In the genomic region with DNA sequence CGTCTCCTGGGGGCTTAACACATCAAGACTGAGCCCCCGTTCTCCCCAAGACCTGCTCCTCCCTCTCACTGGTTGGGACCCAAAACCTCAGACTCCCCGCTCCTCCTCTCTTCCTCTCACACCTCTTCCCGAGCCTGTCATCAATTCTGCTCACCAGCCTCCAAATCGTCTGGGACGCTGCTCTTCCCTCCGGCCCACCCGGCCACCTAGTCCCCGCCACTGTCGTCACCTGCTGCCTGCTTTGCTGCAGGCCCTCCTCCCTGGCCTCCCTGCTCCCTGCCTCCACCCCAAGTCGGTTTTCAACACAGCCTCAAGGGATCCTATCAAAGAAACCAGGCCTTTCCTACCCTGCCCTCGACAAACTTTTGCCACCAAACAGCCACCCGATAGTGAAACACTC, we compare ENCODE assay signal across 13 cellular contexts. TPM values are rescaled to one million over a fixed set of nuclear protein-coding genes. Genes with fewer than 3 reads are reported as not detected.
A peak's percentile ranks its signal among the peaks of the same experiment; 100 is the strongest.
DNase-seq lines count a peak whose midpoint lies in the region; ATAC-seq and TF ChIP-seq lines count a peak whose summit lies in the region.
"Had no signal": no experiment of that assay in that cellular context is flagged by ENCODE, and none has a peak within 500 bp of the region (broad histone marks: within the 10 kb centered on the region; RNA-seq: fewer than 3 reads in every experiment).

No MANE protein-coding gene starts in this region.

- H3K27ac Mint-ChIP-seq in activated B cell treated with CpG ODN at 0.5 μM for 24 hours (peak overlapping the region; percentile 94), memory B cell (peak overlapping the region; percentile 92)

- H3K4me3 ChIP-seq in BLaER1 (peak overlapping the region; percentile 86), DND-41 (ENCODE audit: low read depth in 1 of 2, low read length in 2 of 2) (no peak overlapping the region), esophagus squamous epithelium (no peak overlapping the region), gastroesophageal sphincter (no peak overlapping the region)
- H3K4me3 ChIP-seq: body of pancreas had no signal

- H3K9me3 Mint-ChIP-seq in activated B cell treated with CpG ODN at 0.5 μM for 24 hours: no peaks in the 10 kb centered on the region
- H3K9me3 Mint-ChIP-seq in memory B cell: no peaks in the 10 kb centered on the region

- TF ChIP-seq CTCF in DND-41 (IDR thresholded peaks at IDR 0.05; ENCODE audit: borderline replicate concordance, extremely low read depth, low read length, poor library complexity, severe bottlenecking) (no peak), activated B cell treated with CpG ODN at 0.5 μM for 24 hours (IDR thresholded peaks at IDR 0.05) (no peak), esophagus squamous epithelium (IDR thresholded peaks at IDR 0.05) (no peak), gastroesophageal sphincter (IDR thresholded peaks at IDR 0.05) (no peak)

- H3K27ac ChIP-seq in BLaER1 (peak overlapping the region; percentile 99), DND-41 (ENCODE audit: low read length) (0 out of 2 replicates have a peak overlapping the region, but pooled peaks have one; percentile 8), esophagus squamous epithelium (no peak overlapping the region), gastroesophageal sphincter (no peak overlapping the region)

- H3K4me2 ChIP-seq in BLaER1 (peak overlapping the region; percentile 99), DND-41 (ENCODE audit: insufficient read depth, low read length) (0 out of 2 replicates have a peak overlapping the region, but pooled peaks have one; percentile 30)

- H3K9ac ChIP-seq in BLaER1 (peak overlapping the region; percentile 96), DND-41 (ENCODE audit: low read depth, low read length) (no peak overlapping the region)

- intact Hi-C loops in activated B cell treated with CpG ODN at 0.5 μM for 24 hours (cut with micrococcal nuclease): no loop called here
- intact Hi-C loops in esophagus squamous epithelium (cut with DNase I): no loop called here

- H3K9me3 ChIP-seq in BLaER1 (no peaks in the 10 kb centered on the region), DND-41 (ENCODE audit: insufficient read depth, low read length, severe bottlenecking) (no peaks in the 10 kb centered on the region), esophagus squamous epithelium (no peaks in the 10 kb centered on the region), gastroesophageal sphincter (no peaks in the 10 kb centered on the region)
- H3K9me3 ChIP-seq: body of pancreas had no signal

- H3K27me3 Mint-ChIP-seq in activated B cell treated with CpG ODN at 0.5 μM for 24 hours (no peaks in the 10 kb centered on the region), memory B cell (no peaks in the 10 kb centered on the region)

- TF ChIP-seq EP300 in gastroesophageal sphincter (IDR thresholded peaks at IDR 0.05): no peak

- 66 to 92% methylated on average over 11 to 13 of the region's 13 CpGs for WGBS in esophagus squamous epithelium, 2 donors
- 58 to 70% methylated on average over 6 of the region's 13 CpGs for WGBS in gastroesophageal sphincter (ENCODE audit: low coverage in 1 of 2), 2 donors

- H3K79me2 ChIP-seq in DND-41 (ENCODE audit: insufficient read depth, low read length): peaks cover 54% of the 10 kb centered on the region

- ATAC-seq in DND-41 (ENCODE audit: insufficient read depth, low read depth) (no peak), activated B cell treated with CpG ODN at 0.5 μM for 24 hours (ENCODE audit: low read depth) (no peak), memory B cell (ENCODE audit: low read depth) (no peak), HG02884 (IDR thresholded peaks at IDR 0.05; ENCODE audit: unreplicated experiment) (no peak), gastroesophageal sphincter (no peak)
- ATAC-seq: body of pancreas, PC-3 had no signal

- TF ChIP-seq POLR2A in esophagus squamous epithelium (IDR thresholded peaks at IDR 0.05) (no peak), gastroesophageal sphincter (IDR thresholded peaks at IDR 0.05) (no peak)

- H3K36me3 Mint-ChIP-seq in activated B cell treated with CpG ODN at 0.5 μM for 24 hours (ENCODE audit: low read depth): peaks cover 51% of the 10 kb centered on the region
- H3K36me3 Mint-ChIP-seq in memory B cell: peaks cover 12% of the 10 kb centered on the region

- POLR2A ChIA-PET in activated B cell treated with CpG ODN at 0.5 μM for 24 hours (lab: Charles Lee): no interaction called here

- H3K4me3 Mint-ChIP-seq in activated B cell treated with CpG ODN at 0.5 μM for 24 hours (peak overlapping the region; percentile 93), memory B cell (peak overlapping the region; percentile 98)

- H3K4me1 Mint-ChIP-seq in activated B cell treated with CpG ODN at 0.5 μM for 24 hours (peaks cover 49% of the 10 kb centered on the region), memory B cell (peaks cover 46% of the 10 kb centered on the region)

- peaks cover 51% of the 10 kb centered on the region for H4K20me1 ChIP-seq in BLaER1
- 0 out of 2 replicates have a peak, but pooled peaks cover 2% of the 10 kb centered on the region for H4K20me1 ChIP-seq in DND-41 (ENCODE audit: insufficient read depth, low read length)

- H2AFZ ChIP-seq in DND-41 (ENCODE audit: low read depth, low read length): no peak overlapping the region

- DNase-seq in DND-41 (no peak), activated B cell treated with CpG ODN at 0.5 μM for 24 hours (no peak), memory B cell (ENCODE audit: low spot score in 2 of 2) (no peak), anterior cingulate cortex (lab: John Stamatoyannopoulos, UW) (no peak), esophagus squamous epithelium (lab: John Stamatoyannopoulos, UW) (no peak)
- DNase-seq: activated CD8-positive, alpha-beta memory T cell treated with anti-CD3 and anti-CD28 coated beads, Interleukin-2, amount 50 U/mL, for 4 hours; body of pancreas; mammary epithelial cell; PC-3; stimulated activated CD4-positive, alpha-beta T cell treated with anti-CD3 and anti-CD28 coated beads, Interleukin-2, amount 100 ng/mL, for 48 hours had no signal

- H3K4me1 ChIP-seq in BLaER1 (peaks cover 96% of the 10 kb centered on the region), DND-41 (ENCODE audit: insufficient read depth, low read length) (peaks cover 29% of the 10 kb centered on the region), esophagus squamous epithelium (peaks cover 6 to 35% (median 24%) of the 10 kb centered on the region in 3 donors), gastroesophageal sphincter (peaks cover 0 to 33% (median 7%) of the 10 kb centered on the region in 3 donors)

- peaks cover 46% of the 10 kb centered on the region for H3K36me3 ChIP-seq in BLaER1
- H3K36me3 ChIP-seq in DND-41 (ENCODE audit: insufficient read depth, low read length): peaks cover 9% of the 10 kb centered on the region; the same call in 1 of the 2 replicates
- peaks cover 0 to 17% (median 0%) of the 10 kb centered on the region in 3 donors for H3K36me3 ChIP-seq in esophagus squamous epithelium
- H3K36me3 ChIP-seq in gastroesophageal sphincter: peaks cover 0 to 1% of the 10 kb centered on the region in 2 donors

- CTCF ChIA-PET in activated B cell treated with CpG ODN at 0.5 μM for 24 hours (lab: Charles Lee): interaction anchor here (5.0 kb wide), 1 partner anchor 10 kb away, joined by 26 read pairs; no protein-coding TSS in a partner anchor

- H3K27me3 ChIP-seq in BLaER1 (no peaks in the 10 kb centered on the region), DND-41 (ENCODE audit: insufficient read depth, low read length, poor library complexity) (peaks cover 7% of the 10 kb centered on the region), esophagus squamous epithelium (peaks cover 0 to 41% (median 0%) of the 10 kb centered on the region in 4 donors), gastroesophageal sphincter (peaks cover 85% of the 10 kb centered on the region)
- H3K27me3 ChIP-seq: body of pancreas had no signal

RNA-seq across cellular contexts. Expression of a gene that starts 3.1 kb away (rescaled TPM):
- total RNA-seq in activated B cell treated with CpG ODN at 0.5 μM for 24 hours: 86.1 and 90.6 TPM in 2 replicates
- 10 to 100 TPM in 1 of 4 donors, 1 to 10 TPM in 3; 3.8 to 10.3 (median 7.9) TPM for total RNA-seq in esophagus squamous epithelium
- 10 to 100 TPM in 3 of 4 donors, 1 to 10 TPM in 1; 6.4 to 14.6 (median 12.1) TPM for total RNA-seq in gastroesophageal sphincter

RNA-seq across cellular contexts. Expression of a gene that starts 36.2 kb away (rescaled TPM):
- total RNA-seq in activated B cell treated with CpG ODN at 0.5 μM for 24 hours: not detected in 2 replicates
- 10 to 100 TPM; 11.6 to 24.1 (median 20.9) TPM for total RNA-seq in esophagus squamous epithelium
- total RNA-seq in gastroesophageal sphincter: 10 to 100 TPM in 2 of 4 donors, 1 to 10 TPM in 2; 4.0 to 14.0 (median 9.9) TPM

RNA-seq across cellular contexts. Expression of a gene that starts 55.8 kb away (rescaled TPM):
- not detected in 2 replicates for total RNA-seq in activated B cell treated with CpG ODN at 0.5 μM for 24 hours
- total RNA-seq in esophagus squamous epithelium: not detected
- under 1 TPM in 3 of 4 donors, not detected in 1; under 0.01 to 0.19 (median 0.16) TPM for total RNA-seq in gastroesophageal sphincter

Comparison
In these comparisons a context has a peak if more than half of its experiments do, and no peak if none do; other contexts are left out.
1. H3K27ac ChIP-seq: peak in BLaER1 (single experiment) and DND-41 (single experiment); none in esophagus squamous epithelium (0 of 4) and gastroesophageal sphincter (0 of 4).